In genomic region chr9:128863647-128864046, GRCh38 we compare ENCODE assay signal across 1 cellular context.
A peak's percentile ranks its signal among the peaks of the same experiment; 100 is the strongest.
TF ChIP-seq lines count a peak whose summit lies in the region.

No MANE protein-coding gene starts in this region.

TF ChIP-seq in H1, 55 proteins besides CTCF, POLR2A, EP300 and RAD21:
- peak; percentile 90 for TF ChIP-seq MAX (IDR thresholded peaks at IDR 0.05)
- no peak for TF ChIP-seq CHD2 (IDR thresholded peaks at IDR 0.05; ENCODE audit: low read length)
- TF ChIP-seq GTF2F1 (IDR thresholded peaks at IDR 0.05; ENCODE audit: borderline replicate concordance, low read depth, low read length), result peak; percentile 36; the same call in 1 of the 2 replicates
- TF ChIP-seq JUND (IDR thresholded peaks at IDR 0.05; ENCODE audit: low read length), result 0 out of 2 replicates have a peak, but pooled peaks have one; percentile 25
- TF ChIP-seq BCL11A (IDR thresholded peaks at IDR 0.05; ENCODE audit: low read depth in 2 of 2, low read length in 2 of 2), result no peak
- 0 out of 2 replicates have a peak, but pooled peaks have one; percentile 49 for TF ChIP-seq CREB1 (IDR thresholded peaks at IDR 0.05)
- TF ChIP-seq SIN3A (conservative IDR thresholded peaks at IDR 0.05 in 1 of 2, IDR thresholded peaks at IDR 0.05 in 1 of 2; ENCODE audit: low read depth in 1 of 2, low read length in 2 of 2), result 0 out of 4 replicates have a peak, but pooled peaks of 1 of the 2 experiments have one; percentile 36
